Comparison of ENCODE assay signal across 11 cellular contexts in genomic region chr11:85699957-85700741, GRCh38. TPM values are rescaled to one million over a fixed set of nuclear protein-coding genes. Genes with fewer than 3 reads are reported as not detected.
DNase-seq lines count a peak whose midpoint lies in the region; ATAC-seq and TF ChIP-seq lines count a peak whose summit lies in the region.
"Had no signal": no experiment of that assay in that cellular context is flagged by ENCODE, and none has a peak within 500 bp of the region (broad histone marks: within the 10 kb centered on the region; RNA-seq: fewer than 3 reads in every experiment).

No MANE protein-coding gene starts in this region.

- DNase-seq in stimulated activated naive CD8-positive, alpha-beta T cell treated with anti-CD3 and anti-CD28 coated beads, Interleukin-15, Interleukin-2, amounts not matched to agents 100 U/mL and 50 U/mL, for 24 hours = no peak
- no peak for DNase-seq in T-helper 2 cell treated with Interferon-gamma antibody and Interleukin-4, amounts not matched to agents 5 μg/mL and 100 μg/mL, for 36 hours (ENCODE audit: low spot score)
- DNase-seq in NCI-H2227 (lab: John Stamatoyannopoulos, UW; ENCODE audit: unreplicated experiment) (no peak), caudate nucleus (lab: John Stamatoyannopoulos, UW) (no peak), chondrocyte (ENCODE audit: low spot score) (no peak), hypothalamus (lab: John Stamatoyannopoulos, UW) (no peak)
- DNase-seq: dorsolateral prefrontal cortex, GOT3 had no signal

- H3K4me3 Mint-ChIP-seq in stimulated activated naive CD8-positive, alpha-beta T cell treated with anti-CD3 and anti-CD28 coated beads, Interleukin-15, Interleukin-2, amounts not matched to agents 100 ng/mL and 50 ng/mL, for 24 hours = peak overlapping the region; percentile 22
- H3K4me3 Mint-ChIP-seq in T-helper 2 cell treated with Interferon-gamma antibody and Interleukin-4, amounts not matched to agents 5 μg/mL and 100 μg/mL, for 36 hours = peak overlapping the region; percentile 58
- H3K4me3 Mint-ChIP-seq in chondrocyte (ENCODE audit: unreplicated experiment) = no peak overlapping the region

- no peak overlapping the region for H3K27ac ChIP-seq in caudate nucleus (ENCODE audit: low read depth, low read length)
- H3K27ac ChIP-seq: dorsolateral prefrontal cortex, suprapubic skin had no signal

- TF ChIP-seq CTCF in chondrocyte (IDR thresholded peaks at IDR 0.05) = no peak

- ATAC-seq in stimulated activated naive CD8-positive, alpha-beta T cell treated with anti-CD3 and anti-CD28 coated beads, Interleukin-15, Interleukin-2, amounts not matched to agents 100 U/mL and 50 U/mL, for 24 hours = no peak
- ATAC-seq in HG02938 (IDR thresholded peaks at IDR 0.05; ENCODE audit: unreplicated experiment) = peak; percentile 91

- H3K27ac Mint-ChIP-seq in stimulated activated naive CD8-positive, alpha-beta T cell treated with anti-CD3 and anti-CD28 coated beads, Interleukin-15, Interleukin-2, amounts not matched to agents 100 ng/mL and 50 ng/mL, for 24 hours = peak overlapping the region; percentile 15
- H3K27ac Mint-ChIP-seq in T-helper 2 cell treated with Interferon-gamma antibody and Interleukin-4, amounts not matched to agents 5 μg/mL and 100 μg/mL, for 36 hours = peak overlapping the region; percentile 81
- no peak overlapping the region for H3K27ac Mint-ChIP-seq in chondrocyte (ENCODE audit: unreplicated experiment)

- no peaks in the 10 kb centered on the region for H3K27me3 Mint-ChIP-seq in stimulated activated naive CD8-positive, alpha-beta T cell treated with anti-CD3 and anti-CD28 coated beads, Interleukin-15, Interleukin-2, amounts not matched to agents 100 ng/mL and 50 ng/mL, for 24 hours
- H3K27me3 Mint-ChIP-seq in T-helper 2 cell treated with Interferon-gamma antibody and Interleukin-4, amounts not matched to agents 5 μg/mL and 100 μg/mL, for 36 hours (ENCODE audit: low read depth) = peaks cover 6% of the 10 kb centered on the region
- no peaks in the 10 kb centered on the region for H3K27me3 Mint-ChIP-seq in chondrocyte (ENCODE audit: low read depth)

- no peaks in the 10 kb centered on the region for H3K36me3 Mint-ChIP-seq in stimulated activated naive CD8-positive, alpha-beta T cell treated with anti-CD3 and anti-CD28 coated beads, Interleukin-15, Interleukin-2, amounts not matched to agents 100 ng/mL and 50 ng/mL, for 24 hours (ENCODE audit: low read depth)
- peaks cover 46% of the 10 kb centered on the region for H3K36me3 Mint-ChIP-seq in T-helper 2 cell treated with Interferon-gamma antibody and Interleukin-4, amounts not matched to agents 5 μg/mL and 100 μg/mL, for 36 hours (ENCODE audit: low read depth)
- H3K36me3 Mint-ChIP-seq in chondrocyte (ENCODE audit: low read depth) = peaks cover 17% of the 10 kb centered on the region

- no peaks in the 10 kb centered on the region for H3K9me3 Mint-ChIP-seq in stimulated activated naive CD8-positive, alpha-beta T cell treated with anti-CD3 and anti-CD28 coated beads, Interleukin-15, Interleukin-2, amounts not matched to agents 100 ng/mL and 50 ng/mL, for 24 hours
- H3K9me3 Mint-ChIP-seq in T-helper 2 cell treated with Interferon-gamma antibody and Interleukin-4, amounts not matched to agents 5 μg/mL and 100 μg/mL, for 36 hours = no peaks in the 10 kb centered on the region
- peaks cover 11% of the 10 kb centered on the region for H3K9me3 Mint-ChIP-seq in chondrocyte (ENCODE audit: low read depth)

- H3K4me1 Mint-ChIP-seq in stimulated activated naive CD8-positive, alpha-beta T cell treated with anti-CD3 and anti-CD28 coated beads, Interleukin-15, Interleukin-2, amounts not matched to agents 100 ng/mL and 50 ng/mL, for 24 hours (ENCODE audit: low read depth) = peaks cover 32% of the 10 kb centered on the region
- peaks cover 38% of the 10 kb centered on the region for H3K4me1 Mint-ChIP-seq in T-helper 2 cell treated with Interferon-gamma antibody and Interleukin-4, amounts not matched to agents 5 μg/mL and 100 μg/mL, for 36 hours (ENCODE audit: low read depth)
- H3K4me1 Mint-ChIP-seq in chondrocyte (ENCODE audit: low read depth) = peaks cover 10% of the 10 kb centered on the region

RNA-seq across cellular contexts. Expression of gene CCDC89, which starts 14.2 kb away (rescaled TPM):
- 0.26 to 0.30 TPM (median 0.29 TPM) in 3 replicates for total RNA-seq in chondrocyte

RNA-seq across cellular contexts. Expression of gene CREBZF, which starts 35.2 kb away (rescaled TPM):
- total RNA-seq in chondrocyte = 27.4 to 38.1 TPM (median 28.4 TPM) in 3 replicates

RNA-seq across cellular contexts. Expression of gene TMEM126A, which starts 52.4 kb away (rescaled TPM):
- total RNA-seq in chondrocyte = 28.8 to 35.8 TPM (median 30.7 TPM) in 3 replicates
